Comparison of ENCODE assay signal across 9 cellular contexts in the genomic region with DNA sequence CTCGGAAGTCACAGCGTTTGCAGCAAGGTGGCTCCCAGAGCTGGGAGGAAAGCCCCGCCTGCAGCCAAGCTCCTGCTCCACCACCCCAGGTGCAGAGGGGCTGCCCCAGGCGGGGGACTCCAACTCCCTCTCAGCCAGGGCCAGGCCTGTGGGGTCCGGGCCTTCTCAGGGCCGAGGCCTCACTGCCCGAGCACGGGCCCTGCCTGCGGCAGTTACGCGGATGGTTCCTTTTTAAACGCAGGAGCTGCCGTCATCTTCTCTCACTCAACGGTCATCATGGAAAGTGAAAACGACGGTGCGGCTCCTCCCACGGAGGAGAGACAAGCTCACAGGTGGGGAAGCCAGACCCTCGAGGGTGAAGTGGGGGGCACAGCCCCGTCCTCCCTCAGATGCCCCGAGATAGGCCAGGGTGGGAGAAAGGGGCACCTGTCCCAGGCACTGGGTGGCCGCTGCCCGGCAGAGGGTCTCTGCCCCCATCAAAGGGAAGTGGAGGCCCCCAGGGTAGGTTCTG. TPM values are rescaled to one million over a fixed set of nuclear protein-coding genes. Genes with fewer than 3 reads are reported as not detected.
A peak's percentile ranks its signal among the peaks of the same experiment; 100 is the strongest.
DNase-seq lines count a peak whose midpoint lies in the region; ATAC-seq and TF ChIP-seq lines count a peak whose summit lies in the region.
"Not testable (repeated sequence)": the region's sequence is repeated elsewhere in the genome, so short reads cannot be mapped to it uniquely, and the experiment has no call there.
"Had no signal": no experiment of that assay in that cellular context is flagged by ENCODE, and none has a peak within 500 bp of the region (broad histone marks: within the 10 kb centered on the region; RNA-seq: fewer than 3 reads in every experiment).

No MANE protein-coding gene starts in this region.

- CTCF ChIA-PET in activated CD4-positive, alpha-beta T cell treated with anti-CD3 and anti-CD28 coated beads for 36 hours (lab: Charles Lee): interaction anchor here (0.6 to 1.7 kb wide), 8 partner anchors 14 to 383 kb away, joined by 3 to 6 read pairs (median 3); a partner anchor contains a TSS

- intact Hi-C loops in activated CD4-positive, alpha-beta T cell treated with anti-CD3 and anti-CD28 coated beads for 36 hours (cut with DNase I, micrococcal nuclease): loop anchor here (1.0 to 5.0 kb wide), 4 partner anchors 9 to 1270 kb away; a partner anchor contains a TSS
- intact Hi-C loops in uterus (cut with DNase I; ENCODE audit: low total_unique reads): not testable (repeated sequence)

- peaks cover 59% of the 10 kb centered on the region for H3K4me1 Mint-ChIP-seq in activated CD4-positive, alpha-beta T cell treated with anti-CD3 and anti-CD28 coated beads for 36 hours
- peaks cover 77% of the 10 kb centered on the region for H3K4me1 Mint-ChIP-seq in activated naive CD8-positive, alpha-beta T cell treated with anti-CD3 and anti-CD28 coated beads, Interleukin-2, amount 50 U/mL, for 24 hours
- peaks cover 14 to 19% of the 10 kb centered on the region in 2 donors for H3K4me1 Mint-ChIP-seq in immature natural killer cell

- peak overlapping the region in 2 of 7 experiments; percentile 11 to 12 for H3K4me3 ChIP-seq in skin epidermis
- not testable (repeated sequence) for H3K4me3 ChIP-seq in uterus

- H3K4me3 Mint-ChIP-seq in activated CD4-positive, alpha-beta T cell treated with anti-CD3 and anti-CD28 coated beads for 36 hours: peak overlapping the region; percentile 62
- peak overlapping the region; percentile 64 for H3K4me3 Mint-ChIP-seq in activated naive CD8-positive, alpha-beta T cell treated with anti-CD3 and anti-CD28 coated beads, Interleukin-2, amount 50 U/mL, for 24 hours
- H3K4me3 Mint-ChIP-seq in immature natural killer cell: peak overlapping the region in 1 of 5 donors; percentile 73

- H3K27ac ChIP-seq in skin epidermis: peak overlapping the region; percentile 26 to 99 (median 85)
- H3K27ac ChIP-seq in uterus: peak overlapping the region; percentile 40 to 47

- not testable (repeated sequence) for H3K27me3 Mint-ChIP-seq in activated CD4-positive, alpha-beta T cell treated with anti-CD3 and anti-CD28 coated beads for 36 hours; activated naive CD8-positive, alpha-beta T cell treated with anti-CD3 and anti-CD28 coated beads, Interleukin-2, amount 50 U/mL, for 24 hours
- peaks cover 2 to 12% (median 4%) of the 10 kb centered on the region in 3 donors for H3K27me3 Mint-ChIP-seq in immature natural killer cell (ENCODE audit: low read depth in 3 of 3)

- peak overlapping the region; percentile 98 for H3K27ac Mint-ChIP-seq in activated CD4-positive, alpha-beta T cell treated with anti-CD3 and anti-CD28 coated beads for 36 hours
- peak overlapping the region; percentile 84 for H3K27ac Mint-ChIP-seq in activated naive CD8-positive, alpha-beta T cell treated with anti-CD3 and anti-CD28 coated beads, Interleukin-2, amount 50 U/mL, for 24 hours
- peak overlapping the region; percentile 92 to 97 (median 94) for H3K27ac Mint-ChIP-seq in immature natural killer cell

- TF ChIP-seq CTCF in uterus (IDR thresholded peaks at IDR 0.05): not testable (repeated sequence)

- not testable (repeated sequence) for H3K27me3 ChIP-seq in uterus

- peak; percentile 79 for DNase-seq in activated CD4-positive, alpha-beta T cell treated with anti-CD3 and anti-CD28 coated beads for 36 hours
- peak; percentile 57 for DNase-seq in activated naive CD8-positive, alpha-beta T cell treated with anti-CD3 and anti-CD28 coated beads, Interleukin-2, amount 50 U/mL, for 24 hours
- not testable (repeated sequence) for DNase-seq in immature natural killer cell, uterus

- H3K36me3 Mint-ChIP-seq in activated CD4-positive, alpha-beta T cell treated with anti-CD3 and anti-CD28 coated beads for 36 hours (ENCODE audit: low read depth); immature natural killer cell: not testable (repeated sequence)
- peaks cover 11% of the 10 kb centered on the region for H3K36me3 Mint-ChIP-seq in activated naive CD8-positive, alpha-beta T cell treated with anti-CD3 and anti-CD28 coated beads, Interleukin-2, amount 50 U/mL, for 24 hours (ENCODE audit: low read depth)

- ATAC-seq in GM18867 (IDR thresholded peaks at IDR 0.05; ENCODE audit: unreplicated experiment) (peak; percentile 32), GM21723 (IDR thresholded peaks at IDR 0.05; ENCODE audit: unreplicated experiment) (peak; percentile 40), HG03280 (IDR thresholded peaks at IDR 0.05; ENCODE audit: unreplicated experiment) (peak; percentile 42)
- ATAC-seq in activated CD4-positive, alpha-beta T cell treated with anti-CD3 and anti-CD28 coated beads for 36 hours: peak; percentile 50
- peak; percentile 40 for ATAC-seq in activated naive CD8-positive, alpha-beta T cell treated with anti-CD3 and anti-CD28 coated beads, Interleukin-2, amount 50 U/mL, for 24 hours

- TF ChIP-seq POLR2A in uterus (IDR thresholded peaks at IDR 0.05): not testable (repeated sequence)

- peaks cover 15% of the 10 kb centered on the region for H3K9me3 Mint-ChIP-seq in activated CD4-positive, alpha-beta T cell treated with anti-CD3 and anti-CD28 coated beads for 36 hours (ENCODE audit: low read depth)
- peaks cover 17% of the 10 kb centered on the region for H3K9me3 Mint-ChIP-seq in activated naive CD8-positive, alpha-beta T cell treated with anti-CD3 and anti-CD28 coated beads, Interleukin-2, amount 50 U/mL, for 24 hours
- not testable (repeated sequence) for H3K9me3 Mint-ChIP-seq in immature natural killer cell

- H3K4me1 ChIP-seq in uterus: not testable (repeated sequence)

- H3K9me3 ChIP-seq in uterus: not testable (repeated sequence)

- POLR2A ChIA-PET in activated CD4-positive, alpha-beta T cell treated with anti-CD3 and anti-CD28 coated beads for 36 hours (lab: Charles Lee): interaction anchor here (1.1 to 1.4 kb wide), 2 partner anchors 22 to 51 kb away, joined by 3 to 12 read pairs; a partner anchor contains a TSS

- not testable (repeated sequence) for H3K36me3 ChIP-seq in uterus

RNA-seq across cellular contexts. Expression of a gene that starts 9.0 kb away (rescaled TPM):
- 10 to 100 TPM; 23.7 to 36.8 TPM for total RNA-seq in activated CD4-positive, alpha-beta T cell treated with anti-CD3 and anti-CD28 coated beads for 36 hours
- polyA plus RNA-seq in immature natural killer cell: 10 to 100 TPM; 10.0 to 17.1 (median 13.6) TPM
- 10 to 100 TPM in 2 of 4 donors, 1 to 10 TPM in 1, under 1 TPM in 1; 0.51 to 20.5 (median 13.2) TPM for total RNA-seq in uterus

RNA-seq across cellular contexts. Expression of a gene that starts 21.4 kb away (rescaled TPM):
- 100 to 1,000 TPM; 135 to 145 TPM for total RNA-seq in activated CD4-positive, alpha-beta T cell treated with anti-CD3 and anti-CD28 coated beads for 36 hours
- polyA plus RNA-seq in immature natural killer cell: 10 to 100 TPM; 62.5 to 75.1 (median 63.8) TPM
- 100 to 1,000 TPM in 1 of 4 donors, 10 to 100 TPM in 3; 17.5 to 102 (median 47.7) TPM for total RNA-seq in uterus

RNA-seq across cellular contexts. Expression of a gene that starts 47.6 kb away (rescaled TPM):
- under 1 TPM in 1 of 2 experiments, not detected in 1; 0.14 TPM for total RNA-seq in activated CD4-positive, alpha-beta T cell treated with anti-CD3 and anti-CD28 coated beads for 36 hours
- not detected for polyA plus RNA-seq in immature natural killer cell
- 1 to 10 TPM in 2 of 4 donors, under 1 TPM in 1, not detected in 1; 0.34 to 2.8 (median 1.8) TPM for total RNA-seq in uterus

RNA-seq across cellular contexts. Expression of a gene that starts 51.2 kb away (rescaled TPM):
- 10 to 100 TPM; 32.4 to 39.2 TPM for total RNA-seq in activated CD4-positive, alpha-beta T cell treated with anti-CD3 and anti-CD28 coated beads for 36 hours
- 10 to 100 TPM in 1 of 3 donors, 1 to 10 TPM in 2; 9.1 to 23.3 (median 9.8) TPM for polyA plus RNA-seq in immature natural killer cell
- total RNA-seq in uterus: 10 to 100 TPM; 29.2 to 43.9 (median 33.6) TPM

RNA-seq across cellular contexts. Expression of a gene that starts 55.2 kb away (rescaled TPM):
- total RNA-seq in activated CD4-positive, alpha-beta T cell treated with anti-CD3 and anti-CD28 coated beads for 36 hours: 1 to 10 TPM in 1 of 2 experiments, under 1 TPM in 1; 0.97 to 1.4 TPM
- 1 to 10 TPM in 2 of 3 donors, under 1 TPM in 1; 0.93 to 5.1 (median 2.3) TPM for polyA plus RNA-seq in immature natural killer cell
- total RNA-seq in uterus: 1 to 10 TPM in 2 of 4 donors, not detected in 2; 2.6 to 4.8 TPM
- total RNA-seq: kidney epithelial cell had no signal
